19 cellular contexts compared by ENCODE assay signal in genomic region chrX:8274166-8274565, GRCh38.
A peak's percentile ranks its signal among the peaks of the same experiment; 100 is the strongest.
DNase-seq lines count a peak whose midpoint lies in the region; ATAC-seq, FAIRE-seq and TF ChIP-seq lines count a peak whose summit lies in the region.
"Had no signal": no experiment of that assay in that cellular context is flagged by ENCODE, and none has a peak within 500 bp of the region (broad histone marks: within the 10 kb centered on the region; RNA-seq: fewer than 3 reads in every experiment).

No MANE protein-coding gene starts in this region.

- DNase-seq in NCI-H226 (peak; percentile 22), astrocyte (ENCODE audit: low read depth) (peak; percentile 18), iris pigment epithelial cell (ENCODE audit: low read depth) (peak; percentile 4), left colon (no peak), lower lobe of right lung (no peak)
- DNase-seq in stimulated activated CD4-positive, alpha-beta T cell treated with anti-CD3 and anti-CD28 coated beads, Interleukin-2, amount 100 ng/mL, for 24 hours: no peak
- no peak for DNase-seq in activated CD8-positive, alpha-beta memory T cell treated with anti-CD3 and anti-CD28 coated beads, Interleukin-2, amount 50 U/mL, for 48 hours
- DNase-seq: CD8-positive, alpha-beta T cell; COR-L47; DND-41; GF-D8; GOT3 had no signal

- peak; percentile 34 for FAIRE-seq in astrocyte (lab: Jason Lieb, UNC)
- peak; percentile 82 for FAIRE-seq in colon (lab: Jason Lieb, UNC)
- FAIRE-seq: A204.1, D721Med, GM19239 had no signal

- H3K27me3 Mint-ChIP-seq in astrocyte (ENCODE audit: low read depth, unreplicated experiment): no peaks in the 10 kb centered on the region

- H3K27me3 ChIP-seq in astrocyte (ENCODE audit: insufficient read depth, low read length): no peaks in the 10 kb centered on the region
- no peaks in the 10 kb centered on the region for H3K27me3 ChIP-seq in lower lobe of right lung (ENCODE audit: low read depth)

- no peak for ATAC-seq in left colon
- ATAC-seq in lower lobe of right lung: no peak
- ATAC-seq: CD8-positive, alpha-beta T cell had no signal

- H3K4me1 Mint-ChIP-seq in astrocyte (ENCODE audit: low read depth, unreplicated experiment): no peaks in the 10 kb centered on the region
- H3K4me1 Mint-ChIP-seq: CD14-positive monocyte had no signal

- no peaks in the 10 kb centered on the region for H3K79me2 ChIP-seq in astrocyte (ENCODE audit: insufficient read depth, low read length)

- H3K4me1 ChIP-seq in astrocyte (ENCODE audit: insufficient read depth, low read length) (peaks cover 9% of the 10 kb centered on the region), lower lobe of right lung (no peaks in the 10 kb centered on the region)
- H3K4me1 ChIP-seq: HAP-1 had no signal

- H3K27ac ChIP-seq in astrocyte (ENCODE audit: low read depth, low read length) (peak overlapping the region; percentile 80), lower lobe of right lung (no peak overlapping the region)
- H3K27ac ChIP-seq: HL-60 had no signal

- H3K36me3 ChIP-seq in astrocyte (ENCODE audit: insufficient read depth, low read length): no peaks in the 10 kb centered on the region
- no peaks in the 10 kb centered on the region for H3K36me3 ChIP-seq in lower lobe of right lung
- H3K36me3 ChIP-seq: HAP-1 had no signal

- no peak overlapping the region for H2AFZ ChIP-seq in astrocyte (ENCODE audit: low read depth, low read length)

- peak overlapping the region; percentile 27 for H3K9ac ChIP-seq in astrocyte (ENCODE audit: low read length)

- H3K36me3 Mint-ChIP-seq in astrocyte (ENCODE audit: low read depth, unreplicated experiment): no peaks in the 10 kb centered on the region
- H3K36me3 Mint-ChIP-seq: CD14-positive monocyte; CD8-positive, alpha-beta T cell had no signal

- no peaks in the 10 kb centered on the region for H4K20me1 ChIP-seq in astrocyte (ENCODE audit: insufficient read depth, low read length)

- H3K9me3 ChIP-seq in astrocyte (ENCODE audit: insufficient read depth, low read depth, low read length): no peaks in the 10 kb centered on the region
- H3K9me3 ChIP-seq in lower lobe of right lung: no peaks in the 10 kb centered on the region
- H3K9me3 ChIP-seq: HAP-1 had no signal

- no peak overlapping the region for H3K4me2 ChIP-seq in astrocyte (ENCODE audit: low read length)

- peak overlapping the region; percentile 81 for H3K27ac Mint-ChIP-seq in astrocyte (ENCODE audit: unreplicated experiment)
- H3K27ac Mint-ChIP-seq: CD14-positive monocyte; CD8-positive, alpha-beta T cell had no signal

- intact Hi-C loops in left colon (cut with DNase I, micrococcal nuclease) (no loop called here), lower lobe of right lung (cut with DNase I) (no loop called here)

- H3K4me3 ChIP-seq in astrocyte (ENCODE audit: insufficient read depth, low read depth, low read length): no peak overlapping the region
- H3K4me3 ChIP-seq in lower lobe of right lung: no peak overlapping the region
- H3K4me3 ChIP-seq: HAP-1 had no signal

- H3K4me3 Mint-ChIP-seq in astrocyte (ENCODE audit: unreplicated experiment): no peak overlapping the region
- H3K4me3 Mint-ChIP-seq: CD14-positive monocyte; CD8-positive, alpha-beta T cell had no signal

- TF ChIP-seq CTCF in astrocyte (IDR thresholded peaks at IDR 0.05; ENCODE audit: insufficient read depth, low read depth, low read length): no peak
- no peak for TF ChIP-seq CTCF in lower lobe of right lung (IDR thresholded peaks at IDR 0.05)

- H3K9me3 Mint-ChIP-seq in astrocyte (ENCODE audit: unreplicated experiment): peaks cover 4% of the 10 kb centered on the region

Comparison
In these comparisons a context has a peak if more than half of its experiments do, and no peak if none do; other contexts are left out.
1. DNase-seq: peak in NCI-H226 (single experiment), astrocyte (single experiment) and iris pigment epithelial cell (single experiment); none in left colon (0 of 2), stimulated activated CD4-positive, alpha-beta T cell treated with anti-CD3 and anti-CD28 coated beads, Interleukin-2, amount 100 ng/mL, for 24 hours (0 of 2), lower lobe of right lung (single experiment) and activated CD8-positive, alpha-beta memory T cell treated with anti-CD3 and anti-CD28 coated beads, Interleukin-2, amount 50 U/mL, for 48 hours (single experiment).